ENCODE assay signal across 34 cellular contexts in the genomic region with DNA sequence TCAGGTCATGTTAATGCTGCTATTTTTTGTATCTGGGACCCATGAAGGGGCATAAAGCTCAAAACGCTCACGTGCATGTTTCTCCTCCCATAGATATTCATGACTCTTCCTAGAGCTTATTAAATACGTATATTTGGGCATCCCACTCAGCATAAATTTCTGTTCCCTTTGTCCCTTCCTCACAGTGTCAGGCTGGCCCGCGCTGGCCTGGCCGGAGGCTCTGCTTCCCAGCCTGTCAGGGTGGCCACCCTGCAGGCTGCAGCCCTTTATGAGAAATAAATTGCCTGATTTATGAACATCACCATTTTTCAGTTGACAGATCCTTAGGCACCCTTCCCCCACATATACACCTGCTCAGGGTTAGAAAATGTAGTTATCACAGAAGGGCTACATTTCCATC.
"Had no signal": no experiment of that assay in that cellular context is flagged by ENCODE, and none has a peak within 500 bp of the region (broad histone marks: within the 10 kb centered on the region; RNA-seq: fewer than 3 reads in every experiment).

No MANE protein-coding gene starts in this region.

- H3K27me3 ChIP-seq: MG63 had no signal

- H3K9me3 ChIP-seq: MG63 had no signal

- DNase-seq: Karpas-422, KG1, MG63, MM.1S, MV-4-11, NCI-H1048, NCI-H1092, NCI-H1092 treated with DMSO at 0.1 percent for 48 hours, NCI-H1105, NCI-H1105 treated with DMSO at 0.1 percent for 48 hours, NCI-H1417 treated with DMSO at 0.1 percent for 48 hours, NCI-H1436, NCI-H1436 treated with DMSO at 0.1 percent for 48 hours, NCI-H146, NCI-H1694, NCI-H1694 treated with DMSO at 0.1 percent for 48 hours, NCI-H187, NCI-H187 treated with DMSO at 0.1 percent for 48 hours, NCI-H1930, NCI-H2029, NCI-H2029 treated with DMSO at 0.1 percent for 48 hours, NCI-H2081, NCI-H2081 treated with DMSO at 0.1 percent for 48 hours, NCI-H2107, NCI-H2171, NCI-H2171 treated with DMSO at 0.1 percent for 48 hours, NCI-H2227 treated with DMSO at 0.1 percent for 48 hours, NCI-H226, NCI-H345, NCI-H446, NCI-H446 treated with DMSO at 0.1 percent for 48 hours, NCI-H510A, NCI-H510A treated with DMSO at 0.1 percent for 48 hours had no signal

- H3K4me2 ChIP-seq: KMS-11 had no signal

- H3K9ac ChIP-seq: KMS-11 had no signal

- H3K27ac ChIP-seq: KMS-11 had no signal

- H3K4me3 ChIP-seq: MG63 had no signal

- H3K36me3 ChIP-seq: MG63 had no signal
